ENCODE assay signal across 8 cellular contexts in the genomic region with DNA sequence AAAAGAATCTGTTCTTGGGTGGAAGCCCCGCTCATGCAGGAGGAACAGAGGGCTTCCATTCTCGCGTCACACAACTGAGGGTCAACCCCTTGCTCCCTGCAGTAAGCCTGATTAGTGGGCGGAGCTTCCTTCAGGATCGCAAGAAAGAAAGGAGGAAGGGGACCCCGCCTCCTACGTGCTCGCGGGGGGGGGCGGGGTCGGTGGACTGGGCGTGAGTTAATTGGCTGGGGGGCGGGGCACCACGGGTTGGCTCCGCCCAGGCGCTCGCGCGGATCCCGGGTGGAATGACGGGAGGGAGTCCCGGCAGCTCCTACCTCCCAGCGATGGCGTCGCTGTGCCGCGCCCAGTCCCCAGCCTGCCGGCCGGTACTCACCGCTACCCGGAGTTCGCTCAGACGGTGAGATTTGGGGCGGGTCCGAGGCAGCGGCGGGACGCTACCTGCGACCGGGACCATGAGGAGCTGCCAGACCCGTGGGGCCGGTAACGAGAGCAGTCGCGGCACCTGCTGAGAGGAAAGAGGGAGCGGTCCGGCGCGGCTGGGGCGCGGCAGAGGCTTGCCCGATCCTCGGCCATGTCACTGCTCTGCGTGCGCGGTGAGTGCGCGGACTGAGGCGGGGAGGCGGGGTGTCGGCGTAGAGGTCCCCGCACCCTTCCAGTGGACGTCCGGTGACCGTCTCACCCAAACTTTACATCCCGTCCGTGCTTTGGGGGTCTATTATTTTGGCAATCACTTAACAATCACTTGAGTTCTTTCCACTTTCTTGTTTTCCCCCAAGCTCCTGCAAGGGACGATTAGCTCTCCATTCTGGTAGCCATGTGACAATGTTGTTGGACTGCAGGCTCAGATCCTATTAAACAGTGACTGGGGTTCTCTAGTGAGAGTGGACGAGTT. TPM values are rescaled to one million over a fixed set of nuclear protein-coding genes. Genes with fewer than 3 reads are reported as not detected.
DNase-seq lines count a peak whose midpoint lies in the region; ATAC-seq and TF ChIP-seq lines count a peak whose summit lies in the region.

A gene (plus strand): TSS at position 297 of the 892 bp plus-strand sequence. CDS start 275 bp downstream, at position 572.

- intact Hi-C loops in Right ventricle myocardium superior (cut with DNase I) (loop anchor here (10.0 kb wide), 2 partner anchors 47 to 93 kb away; a partner anchor contains a TSS), testis (cut with DNase I; ENCODE audit: low total_unique reads) (no loop called here)

- H3K4me3 ChIP-seq in H7 (ENCODE audit: insufficient read depth, low read depth, low read length): peak within 1 kb of the TSS; percentile 80
- peak within 1 kb of the TSS; percentile 54 for H3K4me3 ChIP-seq in SU-DHL-6 (ENCODE audit: insufficient read depth, low read length, poor library complexity, severe bottlenecking)
- peak within 1 kb of the TSS; percentile 97 for H3K4me3 ChIP-seq in adipocyte (ENCODE audit: low read length)
- peak within 1 kb of the TSS; percentile 82 to 89 for H3K4me3 ChIP-seq in testis

- H3K27me3 ChIP-seq in H7 (ENCODE audit: control insufficient read depth, insufficient read depth, low read length): no peaks in the 10 kb centered on the region
- H3K27me3 ChIP-seq in SU-DHL-6 (ENCODE audit: low read length): no peaks in the 10 kb centered on the region
- H3K27me3 ChIP-seq in adipocyte (replicated peaks; ENCODE audit: control insufficient read depth, insufficient read depth, low read length): no peaks in the 10 kb centered on the region
- H3K27me3 ChIP-seq in testis: no peaks in the 10 kb centered on the region

- peak within 1 kb of the TSS; percentile 87 for H3K27ac Mint-ChIP-seq in osteocyte (ENCODE audit: unreplicated experiment)

- H3K4me3 Mint-ChIP-seq in osteocyte (ENCODE audit: unreplicated experiment): peak within 1 kb of the TSS; percentile 94

- no peaks in the 10 kb centered on the region for H3K27me3 Mint-ChIP-seq in osteocyte (ENCODE audit: unreplicated experiment)

- peaks cover 3% of the 10 kb centered on the region; the same call in 1 of the 2 replicates for H3F3A ChIP-seq in SU-DHL-6 (ENCODE audit: insufficient read depth)

- DNase-seq in DMS153 treated with DMSO at 0.1 percent for 48 hours (lab: John Stamatoyannopoulos, UW; ENCODE audit: unreplicated experiment) (peak; percentile 77), H7 (peak; percentile 97), NCI-H1048 (lab: John Stamatoyannopoulos, UW) (peak; percentile 83), adipocyte (ENCODE audit: low read depth) (peak; percentile 99), Right ventricle myocardium superior (peak; percentile 97), osteocyte (ENCODE audit: extremely low spot score, unreplicated experiment) (peak; percentile 98), testis (peak; percentile 98)

- no peaks in the 10 kb centered on the region for H3K36me3 Mint-ChIP-seq in osteocyte (ENCODE audit: unreplicated experiment)

- peaks cover 20% of the 10 kb centered on the region for H3K4me1 Mint-ChIP-seq in osteocyte (ENCODE audit: unreplicated experiment)

- peak within 1 kb of the TSS; percentile 20; the same call in 1 of the 2 replicates for H3K9ac ChIP-seq in SU-DHL-6 (ENCODE audit: low read length)
- peak within 1 kb of the TSS; percentile 87 for H3K9ac ChIP-seq in adipocyte (ENCODE audit: low read length)

- no peaks in the 10 kb centered on the region for H3K9me3 ChIP-seq in SU-DHL-6 (ENCODE audit: insufficient read depth, low read length)
- H3K9me3 ChIP-seq in adipocyte (ENCODE audit: control insufficient read depth, low read length): no peaks in the 10 kb centered on the region
- H3K9me3 ChIP-seq in testis: no peaks in the 10 kb centered on the region

- H3K27ac ChIP-seq in SU-DHL-6 (ENCODE audit: low read depth, low read length) (no peak within 1 kb of the TSS), testis (peak within 1 kb of the TSS; percentile 87 to 91)

- H3K36me3 ChIP-seq in H7 (replicated peaks; ENCODE audit: control insufficient read depth, insufficient read depth, low read length) (no peaks in the 10 kb centered on the region), SU-DHL-6 (ENCODE audit: low read length) (no peaks in the 10 kb centered on the region), adipocyte (ENCODE audit: control insufficient read depth, insufficient read depth, low read length, severe bottlenecking) (no peaks in the 10 kb centered on the region), testis (ENCODE audit: low read depth, missing control alignments) (no peaks in the 10 kb centered on the region)

- peak within 1 kb of the TSS; percentile 50 for H3K4me2 ChIP-seq in SU-DHL-6 (ENCODE audit: low read depth, low read length, poor library complexity, severe bottlenecking)

- TF ChIP-seq CTCF in SU-DHL-6 (IDR thresholded peaks at IDR 0.05; ENCODE audit: insufficient read depth, low read length, poor library complexity, severe bottlenecking) (no peak), osteocyte (IDR thresholded peaks at IDR 0.05) (peak; percentile 30), testis (IDR thresholded peaks at IDR 0.05) (no peak)

- ATAC-seq in Right ventricle myocardium superior (ENCODE audit: poor library complexity): peak; percentile 99

- H3K79me2 ChIP-seq in SU-DHL-6 (ENCODE audit: insufficient read depth, low read length): no peaks in the 10 kb centered on the region

- H4K20me1 ChIP-seq in SU-DHL-6 (ENCODE audit: low read depth, low read length): no peaks in the 10 kb centered on the region

- WGBS in testis, 2 donors: 0% methylated on average over 22 to 63 of the region's 70 CpGs

- peak; percentile 69 for TF ChIP-seq POLR2A in testis (IDR thresholded peaks at IDR 0.05)

- H3K4me1 ChIP-seq in adipocyte (ENCODE audit: control insufficient read depth, insufficient read depth, low read length): peaks cover 8% of the 10 kb centered on the region
- H3K4me1 ChIP-seq in testis: peaks cover 8% of the 10 kb centered on the region

- H3K9me3 Mint-ChIP-seq in osteocyte (ENCODE audit: unreplicated experiment): no peaks in the 10 kb centered on the region

- H2AFZ ChIP-seq in SU-DHL-6 (ENCODE audit: low read depth, low read length, severe bottlenecking): peak within 1 kb of the TSS; percentile 54

- no peaks in the 10 kb centered on the region for H3K9me2 ChIP-seq in SU-DHL-6 (replicated peaks; ENCODE audit: insufficient read depth, low read length)

RNA-seq across cellular contexts. Expression of the gene that starts here (rescaled TPM):
- total RNA-seq in H7 (2014; rRNA removed; shearing (Covaris generic)): 49.5 and 56.0 TPM in 2 replicates
- total RNA-seq in Right ventricle myocardium superior: 20.9 TPM
- 24.5 and 24.9 TPM in 2 replicates for total RNA-seq in osteocyte
- total RNA-seq in testis: 10 to 100 TPM; 37.0 to 51.0 TPM
- polyA plus RNA-seq in testis (ENCODE audit: insufficient read depth, low read depth, low replicate concordance): 40.2 TPM
